In genomic region chr9:126953089-126953809, GRCh38 we compare ENCODE assay signal across 19 cellular contexts. TPM values are rescaled to one million over a fixed set of nuclear protein-coding genes. Genes with fewer than 3 reads are reported as not detected.
DNase-seq lines count a peak whose midpoint lies in the region; ATAC-seq, FAIRE-seq and TF ChIP-seq lines count a peak whose summit lies in the region.
"Had no signal": no experiment of that assay in that cellular context is flagged by ENCODE, and none has a peak within 500 bp of the region (broad histone marks: within the 10 kb centered on the region; RNA-seq: fewer than 3 reads in every experiment).

No MANE protein-coding gene starts in this region.

- POLR2A ChIA-PET in HepG2 (lab: Yijun Ruan, JAX), result no interaction called here

- TF ChIP-seq CTCF in HepG2 (CRISPR knock-in tag; IDR thresholded peaks at IDR 0.05) (no peak), right lobe of liver (IDR thresholded peaks at IDR 0.05) (no peak), nephron (IDR thresholded peaks at IDR 0.05; ENCODE audit: unreplicated experiment in 3 of 3) (no peak)

- no peak overlapping the region for H3K4me2 ChIP-seq in HepG2 (ENCODE audit: low read depth, low read length)

- CTCF ChIA-PET in HepG2 (lab: Yijun Ruan, JAX; ENCODE audit: low intra/inter-chr PET ratio, low total read pairs), result no interaction called here

- H3K9ac ChIP-seq in HepG2 (ENCODE audit: insufficient read depth, low read depth, low read length), result no peak overlapping the region

- no peaks in the 10 kb centered on the region for H4K20me1 ChIP-seq in HepG2 (ENCODE audit: insufficient read depth, low read length)

- H3K4me3 ChIP-seq in HepG2 (replicated peaks in 1 of 3; ENCODE audit: insufficient read depth in 1 of 3, low read depth in 2 of 3, low read length in 3 of 3), result no peak overlapping the region
- no peak overlapping the region for H3K4me3 ChIP-seq in right lobe of liver
- H3K4me3 ChIP-seq in small intestine (ENCODE audit: low read depth in 1 of 2, low read length in 2 of 2), result no peak overlapping the region

- H3K79me2 ChIP-seq in HepG2 (ENCODE audit: insufficient read depth, low read length), result no peaks in the 10 kb centered on the region

- no peak overlapping the region for H3K4me3 Mint-ChIP-seq in nephron
- H3K4me3 Mint-ChIP-seq: activated naive CD4-positive, alpha-beta T cell treated with anti-CD3 and anti-CD28 coated beads for 36 hours; CD4-positive, CD25-positive, alpha-beta regulatory T cell; stimulated activated naive B cell treated with anti-CD40 and anti-IgM and Interleukin-4, amounts not matched to agents 10 μg/mL and 1 μg/mL and 100 μg/mL, for 72 hours had no signal

- FAIRE-seq in HepG2 (lab: Jason Lieb, UNC) (no peak), small intestine (lab: Jason Lieb, UNC) (no peak)
- FAIRE-seq: colon, frontal cortex had no signal

- no peaks in the 10 kb centered on the region for H3K9me3 Mint-ChIP-seq in nephron
- H3K9me3 Mint-ChIP-seq: activated naive CD4-positive, alpha-beta T cell treated with anti-CD3 and anti-CD28 coated beads for 36 hours; CD4-positive, CD25-positive, alpha-beta regulatory T cell; stimulated activated naive B cell treated with anti-CD40 and anti-IgM and Interleukin-4, amounts not matched to agents 10 μg/mL and 1 μg/mL and 100 μg/mL, for 72 hours had no signal

- intact Hi-C loops in HepG2 (cut with micrococcal nuclease; ENCODE audit: unreplicated experiment) (no loop called here), right lobe of liver (cut with DNase I) (no loop called here)

- no peaks in the 10 kb centered on the region for H3K27me3 Mint-ChIP-seq in nephron (ENCODE audit: low read depth)
- H3K27me3 Mint-ChIP-seq: CD4-positive, CD25-positive, alpha-beta regulatory T cell; stimulated activated naive B cell treated with anti-CD40 and anti-IgM and Interleukin-4, amounts not matched to agents 10 μg/mL and 1 μg/mL and 100 μg/mL, for 72 hours had no signal

- H2AFZ ChIP-seq in HepG2 (ENCODE audit: low read length), result no peak overlapping the region

- TF ChIP-seq RAD21 in HepG2 (CRISPR knock-in tag; IDR thresholded peaks at IDR 0.05), result no peak

- in situ Hi-C loops in HepG2 (cut with HindIII; ENCODE audit: extremely low pct_ligation_motif_present, low pct_unique_long_range_greater_than_20kb), result no loop called here

- peak overlapping the region in 2 of 3 experiments; percentile 87 to 94 for H3K27ac Mint-ChIP-seq in nephron
- H3K27ac Mint-ChIP-seq: activated naive CD4-positive, alpha-beta T cell treated with anti-CD3 and anti-CD28 coated beads for 36 hours; stimulated activated naive B cell treated with anti-CD40 and anti-IgM and Interleukin-4, amounts not matched to agents 10 μg/mL and 1 μg/mL and 100 μg/mL, for 72 hours had no signal

- H3K9me3 ChIP-seq in HepG2 (ENCODE audit: low read length) (no peaks in the 10 kb centered on the region), right lobe of liver (no peaks in the 10 kb centered on the region), small intestine (ENCODE audit: control insufficient read depth, low read depth) (no peaks in the 10 kb centered on the region)

- 80% methylated on average over 8 of the region's 8 CpGs for WGBS in HepG2 (ENCODE audit: low lambda C conversion rate)
- WGBS in right lobe of liver (ENCODE audit: insufficient coverage, low coverage, low lambda C conversion rate, missing lambda C conversion rate), result 68% methylated on average over 8 of the region's 8 CpGs
- WGBS in small intestine, 3 donors, result 73 to 79% (median 74%) methylated on average over 8 of the region's 8 CpGs

- TF ChIP-seq POLR2A in HepG2 (IDR thresholded peaks at IDR 0.05; ENCODE audit: insufficient read depth in 1 of 2, low read depth in 2 of 2, low read length in 2 of 2) (no peak), right lobe of liver (IDR thresholded peaks at IDR 0.05) (no peak)

- no TSS peak for BruUV-seq in HepG2 (replicated peaks; lab: Mats Ljungman, UMichigan)

- no peak for DNase-seq in HepG2 (ENCODE audit: low spot score)
- no peak for DNase-seq in right lobe of liver
- DNase-seq in dedifferentiated amniotic fluid mesenchymal stem cell (ENCODE audit: extremely low spot score), result peak; percentile 26
- DNase-seq in iPS-NIHi11 (ENCODE audit: low spot score), result no peak
- no peak for DNase-seq in activated CD4-positive, alpha-beta T cell treated with anti-CD3 and anti-CD28 coated beads for 4 hours
- DNase-seq in small intestine, result no peak
- DNase-seq: activated CD4-positive, alpha-beta T cell treated with anti-CD3 and anti-CD28 coated beads, Interleukin-2, amount 50 U/mL, for 1 hour; activated naive CD4-positive, alpha-beta T cell treated with anti-CD3 and anti-CD28 coated beads for 36 hours; CD4-positive, CD25-positive, alpha-beta regulatory T cell; DMS 273 treated with DMSO at 0.1 percent for 48 hours; hypothalamus; NCI-H1694 treated with DMSO at 0.1 percent for 48 hours; SHP77; stimulated activated naive B cell treated with anti-CD40 and anti-IgM and Interleukin-4, amounts not matched to agents 10 μg/mL and 1 μg/mL and 100 μg/mL, for 72 hours; trophoblast cell had no signal

- H3K27me3 ChIP-seq in HepG2 (ENCODE audit: control insufficient read depth in 1 of 2, insufficient read depth in 2 of 2, low read length in 2 of 2) (no peaks in the 10 kb centered on the region), right lobe of liver (no peaks in the 10 kb centered on the region), small intestine (ENCODE audit: control insufficient read depth in 2 of 2, insufficient read depth in 2 of 2, low read length in 2 of 2) (no peaks in the 10 kb centered on the region)

- no peak for ATAC-seq in HepG2
- ATAC-seq in right lobe of liver, result no peak
- no peak for ATAC-seq in HG03108 (IDR thresholded peaks at IDR 0.05; ENCODE audit: unreplicated experiment)
- ATAC-seq: stimulated activated naive B cell treated with anti-CD40 and anti-IgM and Interleukin-4, amounts not matched to agents 10 μg/mL and 1 μg/mL and 100 μg/mL, for 72 hours had no signal

- TF ChIP-seq EP300 in HepG2 (IDR thresholded peaks at IDR 0.05; ENCODE audit: low read depth in 2 of 2, low read length in 2 of 2) (no peak), HepG2 (CRISPR knock-in tag; IDR thresholded peaks at IDR 0.05; ENCODE audit: borderline replicate concordance) (no peak)

- no peaks in the 10 kb centered on the region for H3K36me3 Mint-ChIP-seq in nephron (ENCODE audit: low read depth)
- H3K36me3 Mint-ChIP-seq: CD4-positive, CD25-positive, alpha-beta regulatory T cell had no signal

- H3K4me1 ChIP-seq in HepG2 (ENCODE audit: insufficient read depth, low read length) (peaks cover 6% of the 10 kb centered on the region; the same call in 1 of the 2 replicates), right lobe of liver (no peaks in the 10 kb centered on the region), small intestine (ENCODE audit: control insufficient read depth in 2 of 2, insufficient read depth in 1 of 2, low read depth in 1 of 2, low read length in 1 of 2) (no peaks in the 10 kb centered on the region)

- H3K27ac ChIP-seq in HepG2 (ENCODE audit: extremely low read length, insufficient read depth, low read length), result no peak overlapping the region
- H3K27ac ChIP-seq in right lobe of liver, result no peak overlapping the region
- no peak overlapping the region for H3K27ac ChIP-seq in small intestine (ENCODE audit: low read depth in 1 of 2, low read length in 1 of 2)

- peaks cover 40% of the 10 kb centered on the region for H3K4me1 Mint-ChIP-seq in nephron
- H3K4me1 Mint-ChIP-seq: CD4-positive, CD25-positive, alpha-beta regulatory T cell had no signal

- H3K36me3 ChIP-seq in HepG2 (replicated peaks in 1 of 2; ENCODE audit: control insufficient read depth in 1 of 2, insufficient read depth in 2 of 2, low read length in 2 of 2) (no peaks in the 10 kb centered on the region), right lobe of liver (no peaks in the 10 kb centered on the region), small intestine (ENCODE audit: control insufficient read depth in 2 of 2, insufficient read depth in 2 of 2, low read length in 2 of 2) (no peaks in the 10 kb centered on the region)

TF ChIP-seq in HepG2, 621 proteins besides CTCF, POLR2A, EP300 and RAD21:
- no peak for TF ChIP-seq HDAC6 (IDR thresholded peaks at IDR 0.05; ENCODE audit: low read depth, low read length)
- TF ChIP-seq ZNF629 (CRISPR knock-in tag; conservative IDR thresholded peaks at IDR 0.05), result peak; percentile 76
- no peak for TF ChIP-seq SP140L (CRISPR knock-in tag; IDR thresholded peaks at IDR 0.05; ENCODE audit: borderline replicate concordance)
- no peak for TF ChIP-seq ZSCAN9 (CRISPR knock-in tag; IDR thresholded peaks at IDR 0.05; ENCODE audit: borderline replicate concordance)
TF ChIP-seq in HepG2: peak in this region for 1.

RNA-seq across cellular contexts. Expression of gene RALGPS1, which starts 38.7 kb away (rescaled TPM):
- total RNA-seq in HepG2 (2016; rRNA removed; fragmentation: Illumina TruSeq; extraction: Trizol) (2.2 and 3.7 TPM in 2 replicates), right lobe of liver (1 to 10 TPM; 1.2 to 3.8 (median 2.4) TPM)
- total RNA-seq in HepG2 (2016; cell fraction: cytosol; rRNA removed; fragmentation: Illumina TruSeq; extraction: Trizol; ENCODE audit: low read depth), result 2.5 and 3.0 TPM in 2 replicates
- 3.1 and 4.0 TPM in 2 replicates for total RNA-seq in HepG2 (2016; cell fraction: insoluble cytoplasmic fraction; rRNA removed; fragmentation: Illumina TruSeq; extraction: Trizol)
- 4.9 and 5.0 TPM in 2 replicates for total RNA-seq in HepG2 (2016; cell fraction: membrane; rRNA removed; fragmentation: Illumina TruSeq; extraction: Trizol)
- total RNA-seq in HepG2 (2016; cell fraction: nucleus; rRNA removed; fragmentation: Illumina TruSeq; extraction: Trizol), result 7.5 and 9.4 TPM in 2 replicates
- polyA plus RNA-seq in HepG2 (2011; rRNA removed) (6.5 and 9.5 TPM in 2 replicates), small intestine (10 to 100 TPM; 16.6 to 27.7 (median 25.9) TPM)
- 3.0 and 5.8 TPM in 2 replicates for polyA plus RNA-seq in HepG2 (2011; cell fraction: cytosol; rRNA removed)
- polyA plus RNA-seq in HepG2 (2011; cell fraction: nucleus; rRNA removed), result 26.3 and 34.5 TPM in 2 replicates
- 11.9 and 13.3 TPM in 2 replicates for polyA plus RNA-seq in HepG2 (2012)
- 2.9 and 3.7 TPM in 2 replicates for polyA plus RNA-seq in HepG2 (2016; cell fraction: cytosol; fragmentation: Illumina TruSeq; extraction: Trizol; ENCODE audit: low read depth)
- polyA plus RNA-seq in HepG2 (2016; cell fraction: insoluble cytoplasmic fraction; fragmentation: Illumina TruSeq; extraction: Trizol; ENCODE audit: low read depth), result 2.8 and 3.2 TPM in 2 replicates
- polyA plus RNA-seq in HepG2 (2016; cell fraction: membrane; fragmentation: Illumina TruSeq; extraction: Trizol; ENCODE audit: low read depth), result 3.1 and 4.4 TPM in 2 replicates
- polyA plus RNA-seq in HepG2 (2016; cell fraction: nucleus; fragmentation: Illumina TruSeq; extraction: Trizol; ENCODE audit: insufficient read depth, low read depth), result 6.9 and 11.6 TPM in 2 replicates
- polyA minus RNA-seq in HepG2 (2011; rRNA and poly(A)+ RNA removed; ENCODE audit: low replicate concordance), result 7.3 and 9.6 TPM in 2 replicates
- 2.6 and 3.3 TPM in 2 replicates for polyA minus RNA-seq in HepG2 (2011; cell fraction: cytosol; rRNA and poly(A)+ RNA removed)
- 15.6 and 26.6 TPM in 2 replicates for polyA minus RNA-seq in HepG2 (2011; cell fraction: nucleus; rRNA and poly(A)+ RNA removed)
